12 cellular contexts compared by ENCODE assay signal in genomic region chr16:81617021-81617346, GRCh38.
DNase-seq lines count a peak whose midpoint lies in the region; ATAC-seq lines count a peak whose summit lies in the region.
"Had no signal": no experiment of that assay in that cellular context is flagged by ENCODE, and none has a peak within 500 bp of the region (broad histone marks: within the 10 kb centered on the region; RNA-seq: fewer than 3 reads in every experiment).

No MANE protein-coding gene starts in this region.

- H3K27ac ChIP-seq in esophagus (ENCODE audit: low read depth in 2 of 2, low read length in 1 of 2): peak overlapping the region; percentile 16 to 84
- H3K27ac ChIP-seq: psoas muscle, suprapubic skin had no signal

- H3K27me3 Mint-ChIP-seq in activated CD4-positive, alpha-beta T cell treated with anti-CD3 and anti-CD28 coated beads, Interleukin-2, amount 10 ng/mL, durations not matched to agents 24 days and 14 days: no peaks in the 10 kb centered on the region
- no peaks in the 10 kb centered on the region for H3K27me3 Mint-ChIP-seq in T-helper 17 cell
- no peaks in the 10 kb centered on the region for H3K27me3 Mint-ChIP-seq in stimulated activated naive CD8-positive, alpha-beta T cell treated with anti-CD3 and anti-CD28 coated beads, Interleukin-15, amount 100 ng/mL, for 72 hours

- no peaks in the 10 kb centered on the region for H3K36me3 ChIP-seq in esophagus (ENCODE audit: control insufficient read depth in 2 of 2, insufficient read depth in 2 of 2, low read length in 1 of 2)

- peaks cover 15% of the 10 kb centered on the region for H3K4me1 Mint-ChIP-seq in activated CD4-positive, alpha-beta T cell treated with anti-CD3 and anti-CD28 coated beads, Interleukin-2, amount 10 ng/mL, durations not matched to agents 24 days and 14 days
- peaks cover 13% of the 10 kb centered on the region for H3K4me1 Mint-ChIP-seq in T-helper 17 cell
- no peaks in the 10 kb centered on the region for H3K4me1 Mint-ChIP-seq in stimulated activated naive CD8-positive, alpha-beta T cell treated with anti-CD3 and anti-CD28 coated beads, Interleukin-15, amount 100 ng/mL, for 72 hours

- H3K4me3 ChIP-seq in esophagus (ENCODE audit: low read depth in 1 of 2, low read length in 2 of 2): no peak overlapping the region
- H3K4me3 ChIP-seq: A549, psoas muscle, suprapubic skin had no signal

- peak overlapping the region; percentile 91 for H3K27ac Mint-ChIP-seq in activated CD4-positive, alpha-beta T cell treated with anti-CD3 and anti-CD28 coated beads, Interleukin-2, amount 10 ng/mL, durations not matched to agents 24 days and 14 days
- no peak overlapping the region for H3K27ac Mint-ChIP-seq in T-helper 17 cell
- H3K27ac Mint-ChIP-seq in stimulated activated naive CD8-positive, alpha-beta T cell treated with anti-CD3 and anti-CD28 coated beads, Interleukin-15, amount 100 ng/mL, for 72 hours: peak overlapping the region; percentile 72 to 90

- H3K9me3 Mint-ChIP-seq in activated CD4-positive, alpha-beta T cell treated with anti-CD3 and anti-CD28 coated beads, Interleukin-2, amount 10 ng/mL, durations not matched to agents 24 days and 14 days: no peaks in the 10 kb centered on the region
- H3K9me3 Mint-ChIP-seq in stimulated activated naive CD8-positive, alpha-beta T cell treated with anti-CD3 and anti-CD28 coated beads, Interleukin-15, amount 100 ng/mL, for 72 hours: no peaks in the 10 kb centered on the region

- DNase-seq in activated CD4-positive, alpha-beta T cell treated with anti-CD3 and anti-CD28 coated beads, Interleukin-2, amount 10 ng/mL, durations not matched to agents 24 days and 14 days: no peak
- no peak for DNase-seq in activated CD4-positive, alpha-beta T cell treated with anti-CD3 and anti-CD28 coated beads for 48 hours
- DNase-seq in T-helper 17 cell (no peak), NCI-H510A (lab: John Stamatoyannopoulos, UW) (no peak), NAMALWA (ENCODE audit: low spot score) (no peak)
- DNase-seq in stimulated activated naive CD8-positive, alpha-beta T cell treated with anti-CD3 and anti-CD28 coated beads, Interleukin-15, amount 100 ng/mL, for 72 hours: no peak
- no peak for DNase-seq in effector CD8-positive, alpha-beta T cell (lab: John Stamatoyannopoulos, UW)
- DNase-seq: DMS79 treated with DMSO at 0.1 percent for 48 hours had no signal

- peaks cover 9 to 44% of the 10 kb centered on the region in 2 donors for H3K4me1 ChIP-seq in esophagus (ENCODE audit: control insufficient read depth in 2 of 2, insufficient read depth in 2 of 2, low read length in 1 of 2)
- H3K4me1 ChIP-seq: A549 had no signal

- H3K27me3 ChIP-seq in esophagus (ENCODE audit: control insufficient read depth in 1 of 2, insufficient read depth in 2 of 2, low read length in 2 of 2): no peaks in the 10 kb centered on the region
- H3K27me3 ChIP-seq: suprapubic skin had no signal

- ATAC-seq in T-helper 17 cell: no peak
- ATAC-seq in stimulated activated naive CD8-positive, alpha-beta T cell treated with anti-CD3 and anti-CD28 coated beads, Interleukin-15, amount 100 ng/mL, for 72 hours: no peak

- peaks cover 5% of the 10 kb centered on the region for H3K36me3 Mint-ChIP-seq in activated CD4-positive, alpha-beta T cell treated with anti-CD3 and anti-CD28 coated beads, Interleukin-2, amount 10 ng/mL, durations not matched to agents 24 days and 14 days (ENCODE audit: low read depth)
- no peaks in the 10 kb centered on the region for H3K36me3 Mint-ChIP-seq in T-helper 17 cell (ENCODE audit: low read depth)

- H3K4me3 Mint-ChIP-seq in activated CD4-positive, alpha-beta T cell treated with anti-CD3 and anti-CD28 coated beads, Interleukin-2, amount 10 ng/mL, durations not matched to agents 24 days and 14 days: peak overlapping the region; percentile 67
- H3K4me3 Mint-ChIP-seq in T-helper 17 cell: peak overlapping the region; percentile 87
- peak overlapping the region; percentile 73 to 78 for H3K4me3 Mint-ChIP-seq in stimulated activated naive CD8-positive, alpha-beta T cell treated with anti-CD3 and anti-CD28 coated beads, Interleukin-15, amount 100 ng/mL, for 72 hours

- 51 to 56% methylated on average over 8 of the region's 8 CpGs for WGBS in esophagus, 2 donors

- intact Hi-C loops in activated CD4-positive, alpha-beta T cell treated with anti-CD3 and anti-CD28 coated beads, Interleukin-2, amount 10 ng/mL, durations not matched to agents 24 days and 14 days (cut with micrococcal nuclease): loop anchor here (2.0 to 5.0 kb wide), 2 partner anchors 48 to 170 kb away; no protein-coding TSS in a partner anchor

- no peaks in the 10 kb centered on the region for H3K9me3 ChIP-seq in T-helper 17 cell (ENCODE audit: control insufficient read depth, low read length, poor library complexity, severe bottlenecking)
- no peaks in the 10 kb centered on the region for H3K9me3 ChIP-seq in esophagus (ENCODE audit: control insufficient read depth in 2 of 2, insufficient read depth in 1 of 2, low read depth in 1 of 2, low read length in 1 of 2)
- H3K9me3 ChIP-seq: A549, psoas muscle, suprapubic skin had no signal
